ENCODE assay signal across 25 cellular contexts in genomic region chr10:95248989-95249388, GRCh38. TPM values are rescaled to one million over a fixed set of nuclear protein-coding genes. Genes with fewer than 3 reads are reported as not detected.
DNase-seq lines count a peak whose midpoint lies in the region; ATAC-seq and TF ChIP-seq lines count a peak whose summit lies in the region.
"Had no signal": no experiment of that assay in that cellular context is flagged by ENCODE, and none has a peak within 500 bp of the region (broad histone marks: within the 10 kb centered on the region; RNA-seq: fewer than 3 reads in every experiment).

No MANE protein-coding gene starts in this region.

- H3K4me3 Mint-ChIP-seq in H9: no peak overlapping the region
- no peak overlapping the region for H3K4me3 Mint-ChIP-seq in endodermal cell
- no peak overlapping the region for H3K4me3 Mint-ChIP-seq in activated naive CD8-positive, alpha-beta T cell treated with anti-CD3 and anti-CD28 coated beads for 36 hours
- no peak overlapping the region for H3K4me3 Mint-ChIP-seq in T-cell
- H3K4me3 Mint-ChIP-seq: activated CD8-positive, alpha-beta memory T cell treated with anti-CD3 and anti-CD28 coated beads, Interleukin-2, amount 10 ng/mL, durations not matched to agents 7 days and 5 days; neural crest cell had no signal

- H2BK20ac ChIP-seq in H9 (ENCODE audit: low read depth, low read length, poor library complexity, severe bottlenecking): no peak overlapping the region

- H3K4me1 ChIP-seq in H9 (ENCODE audit: insufficient read depth, low read length) (peaks cover 5% of the 10 kb centered on the region; the same call in 1 of the 2 replicates), endodermal cell (ENCODE audit: control insufficient read depth, insufficient read depth, low read length) (peaks cover 11% of the 10 kb centered on the region), smooth muscle cell (ENCODE audit: low read depth) (peaks cover 8% of the 10 kb centered on the region)

- CTCF ChIA-PET in T-cell (lab: Charles Lee): no interaction called here

- H2BK5ac ChIP-seq in H9 (ENCODE audit: insufficient read length, low read length): no peak overlapping the region

- no peak overlapping the region for H3K18ac ChIP-seq in H9 (ENCODE audit: insufficient read length, low read depth, low read length)

- H4K91ac ChIP-seq in H9 (ENCODE audit: insufficient read length, low read depth, low read length): no peak overlapping the region

- H3K27me3 Mint-ChIP-seq in H9 (ENCODE audit: low read depth) (no peaks in the 10 kb centered on the region), endodermal cell (ENCODE audit: insufficient read depth) (no peaks in the 10 kb centered on the region), T-cell (peaks cover 11 to 34% of the 10 kb centered on the region in 2 donors)
- peaks cover 15% of the 10 kb centered on the region for H3K27me3 Mint-ChIP-seq in activated naive CD8-positive, alpha-beta T cell treated with anti-CD3 and anti-CD28 coated beads for 36 hours

- no peak overlapping the region for H3K56ac ChIP-seq in H9 (ENCODE audit: insufficient read length, low read depth, low read length)

- H3K4me3 ChIP-seq in endodermal cell (ENCODE audit: low read length) (no peak overlapping the region), smooth muscle cell (no peak overlapping the region), brain microvascular endothelial cell (ENCODE audit: low read depth, low read length) (no peak overlapping the region)
- H3K4me3 ChIP-seq: K562, SK-N-MC, vagina had no signal

- H2AK5ac ChIP-seq in H9 (ENCODE audit: insufficient read length, low read length): no peak overlapping the region

- peaks cover 100% of the 10 kb centered on the region for H3K36me3 ChIP-seq in endodermal cell (ENCODE audit: control insufficient read depth, insufficient read depth, low read length)
- no peaks in the 10 kb centered on the region for H3K36me3 ChIP-seq in smooth muscle cell (ENCODE audit: low read depth)
- H3K36me3 ChIP-seq in brain microvascular endothelial cell (replicated peaks): peaks cover 14% of the 10 kb centered on the region

- H2BK12ac ChIP-seq in H9 (ENCODE audit: insufficient read length, low read depth, low read length): no peak overlapping the region

- H3K4me2 ChIP-seq in H9 (ENCODE audit: insufficient read depth, insufficient read length, low read length): no peak overlapping the region
- H3K4me2 ChIP-seq in smooth muscle cell: no peak overlapping the region

- no peak for TF ChIP-seq CTCF in H9 (conservative IDR thresholded peaks at IDR 0.05)
- no peak for TF ChIP-seq CTCF in endodermal cell (conservative IDR thresholded peaks at IDR 0.05)
- no peak for TF ChIP-seq CTCF in smooth muscle cell (IDR thresholded peaks at IDR 0.05; ENCODE audit: borderline replicate concordance, insufficient read depth, poor library complexity, severe bottlenecking)
- no peak for TF ChIP-seq CTCF in brain microvascular endothelial cell (IDR thresholded peaks at IDR 0.05; ENCODE audit: low read depth, low read length, missing control alignments)

- no peaks in the 10 kb centered on the region for H3K9me3 ChIP-seq in H9 (ENCODE audit: control insufficient read depth, low read depth, low read length)
- no peaks in the 10 kb centered on the region for H3K9me3 ChIP-seq in endodermal cell (ENCODE audit: control insufficient read depth, low read length)
- H3K9me3 ChIP-seq in smooth muscle cell (replicated peaks; ENCODE audit: low read depth): no peaks in the 10 kb centered on the region
- H3K9me3 ChIP-seq: vagina had no signal

- H4K20me1 ChIP-seq in H9 (ENCODE audit: control insufficient read depth, insufficient read depth, insufficient read length) (no peaks in the 10 kb centered on the region), smooth muscle cell (ENCODE audit: low read depth) (peaks cover 14% of the 10 kb centered on the region)

- no peak overlapping the region for H3T11ph ChIP-seq in H9 (ENCODE audit: low read length)

- H3K27ac ChIP-seq in H9 (ENCODE audit: insufficient read length, low read depth, low read length) (no peak overlapping the region), endodermal cell (ENCODE audit: low read depth, low read length) (no peak overlapping the region), smooth muscle cell (ENCODE audit: low read depth) (peak overlapping the region; percentile 86), brain microvascular endothelial cell (no peak overlapping the region)
- H3K27ac ChIP-seq: SK-N-MC had no signal

- no peak overlapping the region for H2AFZ ChIP-seq in H9 (ENCODE audit: low read length)
- H2AFZ ChIP-seq in smooth muscle cell (ENCODE audit: low read depth): no peak overlapping the region

- H3K36me3 Mint-ChIP-seq in H9 (ENCODE audit: insufficient read depth in 1 of 3, low read depth in 3 of 3) (peaks cover 2 to 33% (median 27%) of the 10 kb centered on the region in 3 experiments; a peak in 6 of 7 replicates), endodermal cell (ENCODE audit: low read depth) (peaks cover 35% of the 10 kb centered on the region), T-cell (no peaks in the 10 kb centered on the region)
- H3K36me3 Mint-ChIP-seq in activated naive CD8-positive, alpha-beta T cell treated with anti-CD3 and anti-CD28 coated beads for 36 hours: no peaks in the 10 kb centered on the region

- no peak overlapping the region; the same call in 1 of the 2 replicates for H3K14ac ChIP-seq in H9 (ENCODE audit: insufficient read depth, low read length)

- DNase-seq in H9 (peak; percentile 23), endodermal cell (peak; percentile 41), left lobe of liver (ENCODE audit: low spot score) (no peak), smooth muscle cell (lab: John Stamatoyannopoulos, UW; ENCODE audit: unreplicated experiment) (no peak), brain microvascular endothelial cell (no peak), T-cell (no peak)
- no peak for DNase-seq in activated naive CD8-positive, alpha-beta T cell treated with anti-CD3 and anti-CD28 coated beads for 36 hours
- DNase-seq: activated CD4-positive, alpha-beta T cell treated with anti-CD3 and anti-CD28 coated beads for 1 hour; activated CD8-positive, alpha-beta memory T cell treated with anti-CD3 and anti-CD28 coated beads, Interleukin-2, amount 10 ng/mL, durations not matched to agents 7 days and 5 days; activated effector memory CD4-positive, alpha-beta T cell treated with Interleukin-2 at 50 U/mL for 16 hours; GDM1; NCI-H1092 treated with DMSO at 0.1 percent for 48 hours; NCI-H2107; NCI-H524 treated with DMSO at 0.1 percent for 48 hours; OCI-M1; retina; stimulated activated naive CD8-positive, alpha-beta T cell treated with anti-CD3 and anti-CD28 coated beads, Interleukin-15, Interleukin-2, amounts not matched to agents 100 U/mL and 50 U/mL, for 24 hours; T-helper 9 cell had no signal

- no peaks in the 10 kb centered on the region for H3K79me2 ChIP-seq in H9 (ENCODE audit: insufficient read depth, low read length)
- peaks cover 49% of the 10 kb centered on the region for H3K79me2 ChIP-seq in smooth muscle cell (ENCODE audit: low read depth)

- no peaks in the 10 kb centered on the region for H3K23me2 ChIP-seq in H9 (ENCODE audit: insufficient read length, low read depth, low read length, poor library complexity, severe bottlenecking)

- in situ Hi-C loops in brain microvascular endothelial cell (cut with HindIII; ENCODE audit: low pct_ligation_motif_present, low sequenced_read_pairs): no loop called here

- H4K8ac ChIP-seq in H9 (replicated peaks; ENCODE audit: insufficient read length, low read depth, low read length): no peak overlapping the region

- no CpG with 5 or more reads among the region's 3 CpGs for whole genome bisulfite sequencing in H9 (ENCODE audit: extremely low coverage, insufficient read length, low lambda C conversion rate)
- WGBS in endodermal cell (ENCODE audit: insufficient coverage in 1 of 2, insufficient read length in 1 of 2), 2 experiments: 93 to 100% methylated on average over 1 to 3 of the region's 3 CpGs
- WGBS in smooth muscle cell (ENCODE audit: low lambda C conversion rate): 100% methylated on average over 3 of the region's 3 CpGs

- H3K9ac ChIP-seq in H9 (ENCODE audit: extremely low read depth, insufficient read length, low read length) (no peak overlapping the region), endodermal cell (ENCODE audit: extremely low read depth, low read length, poor library complexity, severe bottlenecking) (no peak overlapping the region), smooth muscle cell (ENCODE audit: low read depth) (no peak overlapping the region)

- H4K5ac ChIP-seq in H9 (ENCODE audit: insufficient read length, low read depth, low read length): no peak overlapping the region

- POLR2A ChIA-PET in T-cell (lab: Charles Lee): no interaction called here

- H2BK120ac ChIP-seq in H9 (ENCODE audit: low read depth, low read length, poor library complexity, severe bottlenecking): no peak overlapping the region

- ATAC-seq in left lobe of liver: peak; percentile 59
- no peak for ATAC-seq in HG03354 (IDR thresholded peaks at IDR 0.05; ENCODE audit: poor library complexity, severe bottlenecking, unreplicated experiment)
- no peak for ATAC-seq in T-cell (replicated peaks in 1 of 4)
- ATAC-seq: activated CD8-positive, alpha-beta memory T cell treated with anti-CD3 and anti-CD28 coated beads, Interleukin-2, amount 10 ng/mL, durations not matched to agents 7 days and 5 days; K562; stimulated activated naive CD8-positive, alpha-beta T cell treated with anti-CD3 and anti-CD28 coated beads, Interleukin-15, Interleukin-2, amounts not matched to agents 100 U/mL and 50 U/mL, for 24 hours had no signal

- peaks cover 15% of the 10 kb centered on the region for H3F3A ChIP-seq in smooth muscle cell (ENCODE audit: low read depth)

- H3K9me3 Mint-ChIP-seq in H9 (no peaks in the 10 kb centered on the region; a peak in 1 of 5 replicates), endodermal cell (no peaks in the 10 kb centered on the region), T-cell (no peaks in the 10 kb centered on the region)
- H3K9me3 Mint-ChIP-seq in activated naive CD8-positive, alpha-beta T cell treated with anti-CD3 and anti-CD28 coated beads for 36 hours: no peaks in the 10 kb centered on the region
- H3K9me3 Mint-ChIP-seq: neural crest cell had no signal

- no peak overlapping the region for H3K23ac ChIP-seq in H9 (ENCODE audit: insufficient read length, low read depth, low read length)

- no peaks in the 10 kb centered on the region for H3K27me3 ChIP-seq in H9 (ENCODE audit: insufficient read depth, low read length)
- no peaks in the 10 kb centered on the region for H3K27me3 ChIP-seq in endodermal cell (ENCODE audit: control insufficient read depth, insufficient read depth, low read length, poor library complexity, severe bottlenecking)
- H3K27me3 ChIP-seq in smooth muscle cell (ENCODE audit: low read depth): no peaks in the 10 kb centered on the region
- no peaks in the 10 kb centered on the region for H3K27me3 ChIP-seq in brain microvascular endothelial cell (replicated peaks)
- H3K27me3 ChIP-seq: vagina had no signal

- H3K27ac Mint-ChIP-seq in H9 (peak overlapping the region in 2 of 3 experiments; percentile 56 to 87; a peak in 2 of 7 replicates), endodermal cell (no peak overlapping the region), T-cell (no peak overlapping the region)
- no peak overlapping the region for H3K27ac Mint-ChIP-seq in activated naive CD8-positive, alpha-beta T cell treated with anti-CD3 and anti-CD28 coated beads for 36 hours
- H3K27ac Mint-ChIP-seq: activated CD8-positive, alpha-beta memory T cell treated with anti-CD3 and anti-CD28 coated beads, Interleukin-2, amount 10 ng/mL, durations not matched to agents 7 days and 5 days had no signal

- H3K4me1 Mint-ChIP-seq in H9 (peaks cover 27 to 29% of the 10 kb centered on the region in 2 experiments), endodermal cell (peaks cover 46% of the 10 kb centered on the region), T-cell (no peaks in the 10 kb centered on the region)
- peaks cover 5% of the 10 kb centered on the region for H3K4me1 Mint-ChIP-seq in activated naive CD8-positive, alpha-beta T cell treated with anti-CD3 and anti-CD28 coated beads for 36 hours

- no peak overlapping the region for H3K4ac ChIP-seq in H9 (ENCODE audit: low read depth, low read length)

- no peak overlapping the region for H2BK15ac ChIP-seq in H9 (ENCODE audit: low read depth, low read length)

- peaks cover 4% of the 10 kb centered on the region for H3K79me1 ChIP-seq in H9 (ENCODE audit: insufficient read depth, low read depth, low read length, poor library complexity, severe bottlenecking)

RNA-seq across cellular contexts. Expression of gene PDLIM1, which starts 41.8 kb away (rescaled TPM):
- total RNA-seq in H9 (2021) (115 and 123 TPM in 2 replicates), endodermal cell (100 to 1,000 TPM in 1 of 2 donors, 10 to 100 TPM in 1; 93.9 to 158 TPM), left lobe of liver (67.1 TPM), smooth muscle cell (72.4 and 102 TPM in 2 replicates), T-cell (1 to 10 TPM; 4.2 to 9.7 (median 5.3) TPM)
- 133 TPM for polyA plus RNA-seq in endodermal cell (2013, experiment 1 of 2)
- polyA plus RNA-seq in endodermal cell (2013, experiment 2 of 2): 133 TPM
- polyA plus RNA-seq in smooth muscle cell: 187 and 318 TPM in 2 replicates
- total RNA-seq in activated naive CD8-positive, alpha-beta T cell treated with anti-CD3 and anti-CD28 coated beads for 36 hours: 1 to 10 TPM in 1 of 2 experiments, under 1 TPM in 1; 0.70 to 1.6 TPM

RNA-seq across cellular contexts. Expression of gene ACSM6, which starts 55.0 kb away (rescaled TPM):
- total RNA-seq in H9 (2021) (0.18 TPM in 1 of 2 replicates, not detected in the other), endodermal cell (not detected), left lobe of liver (not detected), smooth muscle cell (not detected in 2 replicates), T-cell (not detected)
- polyA plus RNA-seq in endodermal cell (2013, experiment 1 of 2): not detected
- polyA plus RNA-seq in endodermal cell (2013, experiment 2 of 2): not detected
- polyA plus RNA-seq in smooth muscle cell: 0.28 TPM in 1 of 2 replicates, not detected in the other
- total RNA-seq in activated naive CD8-positive, alpha-beta T cell treated with anti-CD3 and anti-CD28 coated beads for 36 hours: not detected
- total RNA-seq: activated CD8-positive, alpha-beta memory T cell treated with anti-CD3 and anti-CD28 coated beads, Interleukin-2, amount 10 ng/mL, durations not matched to agents 7 days and 5 days; glomerular endothelial cell; K562; mesenteric fat pad; neural crest cell; vagina had no signal
- polyA plus RNA-seq: K562 had no signal

Comparison
In these comparisons a context has a peak if more than half of its experiments do, and no peak if none do; other contexts are left out.
1. DNase-seq: peak in H9 (single experiment) and endodermal cell (single experiment); none in left lobe of liver (single experiment), smooth muscle cell (single experiment), brain microvascular endothelial cell (single experiment), activated naive CD8-positive, alpha-beta T cell treated with anti-CD3 and anti-CD28 coated beads for 36 hours (single experiment) and T-cell (0 of 34).
2. H3K27ac Mint-ChIP-seq: peak in H9 (2 of 3); none in endodermal cell (single experiment), activated naive CD8-positive, alpha-beta T cell treated with anti-CD3 and anti-CD28 coated beads for 36 hours (single experiment) and T-cell (0 of 2).